In the genomic region with DNA sequence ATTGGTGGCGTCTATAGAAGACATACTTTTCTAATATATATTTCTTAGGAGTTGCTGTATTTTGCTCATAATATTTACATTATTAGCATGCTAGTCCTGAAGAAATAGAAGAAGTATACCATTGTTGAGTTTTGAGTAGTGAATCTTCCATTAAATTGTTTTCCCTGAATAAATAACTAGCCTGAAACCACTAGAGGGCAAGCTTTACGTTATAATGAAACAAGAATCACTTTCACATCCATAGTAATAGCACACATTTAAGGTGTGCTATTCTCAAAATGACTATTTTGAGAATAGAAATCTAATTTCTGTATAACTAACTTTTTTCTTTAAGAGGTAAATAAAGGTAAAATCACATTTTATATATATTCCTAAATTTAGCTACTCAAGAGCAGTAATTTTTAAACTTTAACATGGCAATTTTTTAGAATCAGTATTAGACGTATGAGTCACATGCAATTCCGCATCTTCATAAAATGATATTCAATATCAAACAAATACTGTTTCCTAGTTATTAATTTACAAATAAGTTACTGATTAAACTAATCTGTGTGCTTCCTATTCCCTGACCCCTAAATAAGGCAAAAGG, we compare ENCODE assay signal across 8 cellular contexts.
DNase-seq lines count a peak whose midpoint lies in the region; ATAC-seq, FAIRE-seq and TF ChIP-seq lines count a peak whose summit lies in the region.

No MANE protein-coding gene starts in this region.

- ATAC-seq in GM21529 (IDR thresholded peaks at IDR 0.05; ENCODE audit: unreplicated experiment) (peak; percentile 91), GM18873 (IDR thresholded peaks at IDR 0.05; ENCODE audit: low FRiP score, unreplicated experiment) (no peak), mucosa of descending colon (no peak)

- H3K4me3 ChIP-seq in GM06990 (replicated peaks; ENCODE audit: low read depth, low read length) (no peak overlapping the region), mucosa of descending colon (no peak overlapping the region)

- H3K4me3 Mint-ChIP-seq in glutamatergic neuron (ENCODE audit: unreplicated experiment), result no peak overlapping the region

- H3K27me3 Mint-ChIP-seq in glutamatergic neuron (ENCODE audit: unreplicated experiment), result no peaks in the 10 kb centered on the region

- H3K36me3 Mint-ChIP-seq in glutamatergic neuron (ENCODE audit: unreplicated experiment), result no peaks in the 10 kb centered on the region

- peaks cover 1% of the 10 kb centered on the region for H3K9me3 Mint-ChIP-seq in glutamatergic neuron (ENCODE audit: unreplicated experiment)

- intact Hi-C loops in mucosa of descending colon (cut with DNase I, micrococcal nuclease), result no loop called here

- no peak overlapping the region for H3K27ac Mint-ChIP-seq in glutamatergic neuron (ENCODE audit: unreplicated experiment)

- TF ChIP-seq CTCF in GM06990 (IDR thresholded peaks at IDR 0.05; ENCODE audit: insufficient read depth, low read length, poor library complexity, severe bottlenecking) (peak; percentile 38), glutamatergic neuron (IDR thresholded peaks at IDR 0.05; ENCODE audit: partially characterized antibody, unreplicated experiment) (peak; percentile 49), mucosa of descending colon (IDR thresholded peaks at IDR 0.05) (no peak)

- FAIRE-seq in RCC 7860 (lab: Jason Lieb, UNC), result no peak

- H3K27me3 ChIP-seq in GM06990 (replicated peaks; ENCODE audit: control insufficient read depth, insufficient read depth, low read length), result no peaks in the 10 kb centered on the region

- no peaks in the 10 kb centered on the region for H3K4me1 ChIP-seq in mucosa of descending colon (ENCODE audit: low read depth)

- H3K9me3 ChIP-seq in mucosa of descending colon, result no peaks in the 10 kb centered on the region

- DNase-seq in GM06990 (ENCODE audit: extremely low read depth, insufficient read length), result peak; percentile 1
- peak; percentile 6 for DNase-seq in HS-5 (ENCODE audit: low read depth)
- DNase-seq in RCC 7860 (ENCODE audit: low spot score), result peak; percentile 12
- DNase-seq in glutamatergic neuron, result no peak
- DNase-seq in activated effector memory CD4-positive, alpha-beta T cell treated with anti-CD3 and anti-CD28 coated beads, Interleukin-2, amount 50 U/mL, for 16 hours, result no peak
- DNase-seq in mucosa of descending colon, result no peak

- H3K4me1 Mint-ChIP-seq in glutamatergic neuron (ENCODE audit: low read depth, unreplicated experiment), result no peaks in the 10 kb centered on the region

- no peaks in the 10 kb centered on the region for H3K36me3 ChIP-seq in GM06990 (ENCODE audit: control insufficient read depth, insufficient read depth, low read length)
- no peaks in the 10 kb centered on the region for H3K36me3 ChIP-seq in mucosa of descending colon (ENCODE audit: low read depth)

Comparison
In these comparisons a context has a peak if more than half of its experiments do, and no peak if none do; other contexts are left out.
1. DNase-seq: peak in GM06990 (single experiment), HS-5 (single experiment) and RCC 7860 (single experiment); none in glutamatergic neuron (single experiment), activated effector memory CD4-positive, alpha-beta T cell treated with anti-CD3 and anti-CD28 coated beads, Interleukin-2, amount 50 U/mL, for 16 hours (single experiment) and mucosa of descending colon (0 of 3).